Comparison of ENCODE assay signal across 8 cellular contexts in genomic region chr4:40908702-40909362, GRCh38.
DNase-seq lines count a peak whose midpoint lies in the region; ATAC-seq lines count a peak whose summit lies in the region.

No MANE protein-coding gene starts in this region.

- POLR2A ChIA-PET in CD8-positive, alpha-beta memory T cell (lab: Charles Lee): no interaction called here

- no peaks in the 10 kb centered on the region for H3K27me3 ChIP-seq in CD8-positive, alpha-beta memory T cell (ENCODE audit: insufficient read depth, low read length, poor library complexity, severe bottlenecking)
- H3K27me3 ChIP-seq in effector memory CD4-positive, alpha-beta T cell (replicated peaks; ENCODE audit: control insufficient read depth, insufficient read depth, low read length, poor library complexity, severe bottlenecking): no peaks in the 10 kb centered on the region

- CTCF ChIA-PET in CD8-positive, alpha-beta memory T cell (lab: Charles Lee): interaction anchor here (1.1 to 1.4 kb wide), 2 partner anchors 9 to 12 kb away, joined by 4 to 8 read pairs; no protein-coding TSS in a partner anchor

- peak; percentile 14 to 61 (median 28) for DNase-seq in CD8-positive, alpha-beta memory T cell
- peak; percentile 90 for DNase-seq in NCI-H82 (lab: John Stamatoyannopoulos, UW)
- DNase-seq in activated CD4-positive, alpha-beta T cell treated with anti-CD3 and anti-CD28 coated beads, Interleukin-2, amount 50 U/mL, for 48 hours: peak; percentile 76 to 84
- DNase-seq in effector memory CD4-positive, alpha-beta T cell: peak; percentile 12 to 42 (median 16)
- DNase-seq in stimulated activated CD8-positive, alpha-beta memory T cell treated with anti-CD3 and anti-CD28 coated beads, Interleukin-4, amount 100 ng/mL, for 1 hour (ENCODE audit: low read depth in 2 of 2, low spot score in 1 of 2): peak; percentile 11 to 37

- no peak overlapping the region for H3K4me3 Mint-ChIP-seq in CD8-positive, alpha-beta memory T cell

- no peaks in the 10 kb centered on the region for H3K36me3 Mint-ChIP-seq in CD8-positive, alpha-beta memory T cell

- H3K4me1 Mint-ChIP-seq in CD8-positive, alpha-beta memory T cell: peaks cover 6 to 13% (median 13%) of the 10 kb centered on the region in 3 donors

- no peaks in the 10 kb centered on the region for H3K9me3 Mint-ChIP-seq in CD8-positive, alpha-beta memory T cell

- 48 to 62% methylated on average over 6 to 10 of the region's 12 CpGs for WGBS in mesodermal cell (ENCODE audit: insufficient coverage in 2 of 2), 2 experiments

- H3K4me1 ChIP-seq in CD8-positive, alpha-beta memory T cell (ENCODE audit: insufficient read depth, low read length): no peaks in the 10 kb centered on the region
- H3K4me1 ChIP-seq in effector memory CD4-positive, alpha-beta T cell (ENCODE audit: control insufficient read depth, insufficient read depth, low read length, poor library complexity, severe bottlenecking): peaks cover 5% of the 10 kb centered on the region
- H3K4me1 ChIP-seq in mesodermal cell (ENCODE audit: control insufficient read depth, insufficient read depth, low read length, poor library complexity, severe bottlenecking): peaks cover 16% of the 10 kb centered on the region

- H3K4me3 ChIP-seq in CD8-positive, alpha-beta memory T cell (ENCODE audit: low read length): no peak overlapping the region
- H3K4me3 ChIP-seq in effector memory CD4-positive, alpha-beta T cell (ENCODE audit: insufficient read depth, low read depth, low read length, poor library complexity, severe bottlenecking): no peak overlapping the region
- no peak overlapping the region for H3K4me3 ChIP-seq in mesodermal cell (ENCODE audit: extremely low read depth, insufficient read depth, low read length, poor library complexity, severe bottlenecking)

- ATAC-seq in GM19455 (IDR thresholded peaks at IDR 0.05; ENCODE audit: unreplicated experiment) (peak; percentile 94), HG03521 (IDR thresholded peaks at IDR 0.05; ENCODE audit: unreplicated experiment) (peak; percentile 90)

- no peak overlapping the region for H3K27ac ChIP-seq in CD8-positive, alpha-beta memory T cell (ENCODE audit: low read depth, low read length)
- no peak overlapping the region for H3K27ac ChIP-seq in effector memory CD4-positive, alpha-beta T cell (ENCODE audit: insufficient read depth, low read length, poor library complexity, severe bottlenecking)
- peak overlapping the region; percentile 83 for H3K27ac ChIP-seq in mesodermal cell (ENCODE audit: low read depth, low read length, severe bottlenecking)

- peaks cover 3 to 17% of the 10 kb centered on the region in 2 donors for H3K27me3 Mint-ChIP-seq in CD8-positive, alpha-beta memory T cell

- H3K27ac Mint-ChIP-seq in CD8-positive, alpha-beta memory T cell: no peak overlapping the region

- H3K36me3 ChIP-seq in CD8-positive, alpha-beta memory T cell (ENCODE audit: insufficient read depth, low read length): no peaks in the 10 kb centered on the region
- H3K36me3 ChIP-seq in effector memory CD4-positive, alpha-beta T cell (ENCODE audit: control insufficient read depth, insufficient read depth, low read length): no peaks in the 10 kb centered on the region
- H3K36me3 ChIP-seq in mesodermal cell (ENCODE audit: control insufficient read depth, insufficient read depth, low read length): no peaks in the 10 kb centered on the region

- H3K9me3 ChIP-seq in CD8-positive, alpha-beta memory T cell (ENCODE audit: low read length): no peaks in the 10 kb centered on the region
- no peaks in the 10 kb centered on the region for H3K9me3 ChIP-seq in effector memory CD4-positive, alpha-beta T cell (ENCODE audit: control insufficient read depth, low read length)
- no peaks in the 10 kb centered on the region for H3K9me3 ChIP-seq in mesodermal cell (ENCODE audit: control insufficient read depth, low read length)

Comparison
In these comparisons a context has a peak if more than half of its experiments do, and no peak if none do; other contexts are left out.
1. DNase-seq: peak in every context shown above with its lines; median percentile 90 in NCI-H82; 80 in activated CD4-positive, alpha-beta T cell treated with anti-CD3 and anti-CD28 coated beads, Interleukin-2, amount 50 U/mL, for 48 hours; 28 in CD8-positive, alpha-beta memory T cell; 24 in stimulated activated CD8-positive, alpha-beta memory T cell treated with anti-CD3 and anti-CD28 coated beads, Interleukin-4, amount 100 ng/mL, for 1 hour; 16 in effector memory CD4-positive, alpha-beta T cell.